ENCODE assay signal across 17 cellular contexts in genomic region chr20:61559706-61560315, GRCh38.
DNase-seq lines count a peak whose midpoint lies in the region; ATAC-seq, FAIRE-seq and TF ChIP-seq lines count a peak whose summit lies in the region.
"Had no signal": no experiment of that assay in that cellular context is flagged by ENCODE, and none has a peak within 500 bp of the region (broad histone marks: within the 10 kb centered on the region; RNA-seq: fewer than 3 reads in every experiment).

No MANE protein-coding gene starts in this region.

- H3K4me1 ChIP-seq in adipocyte (ENCODE audit: control insufficient read depth, insufficient read depth, low read length) = peaks cover 38% of the 10 kb centered on the region
- H3K4me1 ChIP-seq in kidney (ENCODE audit: control insufficient read depth in 1 of 2, insufficient read depth in 1 of 2, low read depth in 1 of 2, low read length in 2 of 2) = no peaks in the 10 kb centered on the region
- H3K4me1 ChIP-seq: BE2C had no signal

- 0 out of 2 replicates have a peak overlapping the region, but pooled peaks have one; percentile 48 for H3K27ac Mint-ChIP-seq in HFFc6
- H3K27ac Mint-ChIP-seq: CD4-positive, CD25-positive, alpha-beta regulatory T cell; CD8-positive, alpha-beta memory T cell; H9 had no signal

- no peaks in the 10 kb centered on the region for H3K36me3 Mint-ChIP-seq in HFFc6 (ENCODE audit: low read depth)
- H3K36me3 Mint-ChIP-seq: CD4-positive, CD25-positive, alpha-beta regulatory T cell; CD8-positive, alpha-beta memory T cell had no signal

- TF ChIP-seq CTCF in HFFc6 (IDR thresholded peaks at IDR 0.05) (no peak), kidney (IDR thresholded peaks at IDR 0.05; ENCODE audit: borderline replicate concordance, extremely low read depth, insufficient read depth) (no peak)

- peaks cover 60% of the 10 kb centered on the region for H3K4me1 Mint-ChIP-seq in HFFc6 (ENCODE audit: low read depth)
- H3K4me1 Mint-ChIP-seq: CD4-positive, CD25-positive, alpha-beta regulatory T cell; CD8-positive, alpha-beta memory T cell had no signal

- no peaks in the 10 kb centered on the region for H3K9me3 Mint-ChIP-seq in HFFc6
- H3K9me3 Mint-ChIP-seq: H9 had no signal

- H3K27me3 Mint-ChIP-seq in HFFc6 (ENCODE audit: insufficient read depth) = peaks cover 1% of the 10 kb centered on the region
- H3K27me3 Mint-ChIP-seq: CD4-positive, CD25-positive, alpha-beta regulatory T cell; CD8-positive, alpha-beta memory T cell had no signal

- H3K9ac ChIP-seq in adipocyte (ENCODE audit: low read length) (peak overlapping the region; percentile 13), kidney (ENCODE audit: low read length in 2 of 2) (no peak overlapping the region)

- no peak for FAIRE-seq in kidney (lab: Jason Lieb, UNC)
- FAIRE-seq: GM12878 had no signal

- no peaks in the 10 kb centered on the region for H3K36me3 ChIP-seq in adipocyte (ENCODE audit: control insufficient read depth, insufficient read depth, low read length, severe bottlenecking)
- no peaks in the 10 kb centered on the region for H3K36me3 ChIP-seq in kidney (ENCODE audit: control insufficient read depth in 1 of 2, insufficient read depth in 2 of 2, low read length in 2 of 2)
- H3K36me3 ChIP-seq: BE2C had no signal

- no peak for ATAC-seq in GM18868 (IDR thresholded peaks at IDR 0.05; ENCODE audit: unreplicated experiment)
- ATAC-seq: GM12878 had no signal

- H3K27me3 ChIP-seq in adipocyte (replicated peaks; ENCODE audit: control insufficient read depth, insufficient read depth, low read length) = no peaks in the 10 kb centered on the region
- H3K27me3 ChIP-seq: BE2C had no signal

- H3K27ac ChIP-seq in kidney (ENCODE audit: low read depth in 2 of 2, low read length in 2 of 2) = no peak overlapping the region

- H3K4me3 ChIP-seq in adipocyte (ENCODE audit: low read length) (no peak overlapping the region), kidney (ENCODE audit: low read length in 2 of 2) (no peak overlapping the region)
- H3K4me3 ChIP-seq: GM12878 had no signal

- intact Hi-C loops in kidney (cut with DNase I) = no loop called here

- no peaks in the 10 kb centered on the region for H3K9me3 ChIP-seq in adipocyte (ENCODE audit: control insufficient read depth, low read length)
- H3K9me3 ChIP-seq in kidney (ENCODE audit: control insufficient read depth in 1 of 2, low read length in 2 of 2) = no peaks in the 10 kb centered on the region
- H3K9me3 ChIP-seq: BE2C had no signal

- DNase-seq in HFFc6 (no peak), adipocyte (ENCODE audit: low read depth) (no peak), kidney (peak; percentile 59), hippocampal formation (lab: John Stamatoyannopoulos, UW) (no peak), NCI-H2081 treated with DMSO at 0.1 percent for 48 hours (lab: John Stamatoyannopoulos, UW) (no peak)
- DNase-seq: BE2C; C1 segment of cervical spinal cord; CD4-positive, CD25-positive, alpha-beta regulatory T cell; CD8-positive, alpha-beta memory T cell; COR-L47; DMS 273 treated with DMSO at 0.1 percent for 48 hours; DMS53; DND-41; KBM-7 had no signal

- H3K4me3 Mint-ChIP-seq in HFFc6 = no peak overlapping the region
- H3K4me3 Mint-ChIP-seq: CD4-positive, CD25-positive, alpha-beta regulatory T cell; CD8-positive, alpha-beta memory T cell; H9 had no signal
